ENCODE assay signal across 24 cellular contexts in genomic region chr14:99878563-99878962, GRCh38.
"Had no signal": no experiment of that assay in that cellular context is flagged by ENCODE, and none has a peak within 500 bp of the region (broad histone marks: within the 10 kb centered on the region; RNA-seq: fewer than 3 reads in every experiment).

No MANE protein-coding gene starts in this region.

- H3K27ac ChIP-seq: lower lobe of right lung had no signal

- H3K4me3 Mint-ChIP-seq: activated CD4-positive, alpha-beta memory T cell treated with anti-CD3 and anti-CD28 coated beads, Interleukin-2, amount 10 ng/mL, durations not matched to agents 7 days and 5 days; activated CD4-positive, alpha-beta T cell treated with anti-CD3 and anti-CD28 coated beads, Interleukin-2, amount 10 ng/mL, durations not matched to agents 7 days and 5 days; activated CD8-positive, alpha-beta memory T cell treated with anti-CD3 and anti-CD28 coated beads, Interleukin-2, amount 10 ng/mL, durations not matched to agents 7 days and 5 days; activated naive CD4-positive, alpha-beta T cell treated with anti-CD3 and anti-CD28 coated beads, Interleukin-2, amount 50 U/mL, for 24 hours; central memory CD8-positive, alpha-beta T cell; dendritic cell treated with granulocyte-macrophage colony-stimulating factor and Interleukin-4, amounts not matched to agents 40 ng/mL and 50 ng/mL, for 4 days; endodermal cell; natural killer cell; stimulated activated naive B cell treated with anti-CD40 and anti-IgM and Interleukin-4, amounts not matched to agents 10 μg/mL and 1 μg/mL and 100 μg/mL, for 72 hours; T-helper 17 cell had no signal

- DNase-seq: activated CD4-positive, alpha-beta memory T cell treated with anti-CD3 and anti-CD28 coated beads, Interleukin-2, amount 10 ng/mL, durations not matched to agents 7 days and 5 days; activated CD4-positive, alpha-beta T cell treated with anti-CD3 and anti-CD28 coated beads, Interleukin-2, amount 10 ng/mL, durations not matched to agents 7 days and 5 days; activated CD8-positive, alpha-beta memory T cell treated with anti-CD3 and anti-CD28 coated beads, Interleukin-2, amount 10 ng/mL, durations not matched to agents 7 days and 5 days; activated T-cell treated with anti-CD3 and anti-CD28 coated beads, Interleukin-2, amount 50 U/mL, for 48 hours; endodermal cell; heart left ventricle; lower lobe of right lung; mesendoderm; natural killer cell; small intestine; stimulated activated CD4-positive, alpha-beta T cell treated with anti-CD3 and anti-CD28 coated beads, Interleukin-2, amount 100 ng/mL, for 24 hours; stimulated activated naive B cell treated with anti-CD40 and anti-IgM and Interleukin-4, amounts not matched to agents 10 μg/mL and 1 μg/mL and 100 μg/mL, for 72 hours; stomach; T-helper 17 cell; T1000; WERI-Rb-1 had no signal

- H3K27ac Mint-ChIP-seq: activated CD4-positive, alpha-beta memory T cell treated with anti-CD3 and anti-CD28 coated beads, Interleukin-2, amount 10 ng/mL, durations not matched to agents 7 days and 5 days; activated CD4-positive, alpha-beta T cell treated with anti-CD3 and anti-CD28 coated beads, Interleukin-2, amount 10 ng/mL, durations not matched to agents 7 days and 5 days; activated CD8-positive, alpha-beta memory T cell treated with anti-CD3 and anti-CD28 coated beads, Interleukin-2, amount 10 ng/mL, durations not matched to agents 7 days and 5 days; activated naive CD4-positive, alpha-beta T cell treated with anti-CD3 and anti-CD28 coated beads, Interleukin-2, amount 50 U/mL, for 24 hours; activated T-helper 2 cell treated with anti-CD3 and anti-CD28 coated beads, Interferon-gamma antibody, Interleukin-2, Interleukin-4, amounts not matched to agents 10 μg/mL and 5 μg/mL and 100 μg/mL, durations not matched to agents 14 hours and 24 hours and 36 hours; dendritic cell treated with granulocyte-macrophage colony-stimulating factor and Interleukin-4, amounts not matched to agents 40 ng/mL and 50 ng/mL, for 4 days; endodermal cell; natural killer cell; progenitor cell of endocrine pancreas; stimulated activated naive B cell treated with anti-CD40 and anti-IgM and Interleukin-4, amounts not matched to agents 10 μg/mL and 1 μg/mL and 100 μg/mL, for 72 hours; T-helper 17 cell had no signal

- H3K4me1 ChIP-seq: lower lobe of right lung had no signal

- H3K9me3 ChIP-seq: heart left ventricle, lower lobe of right lung, stomach, tibial nerve had no signal

- ATAC-seq: activated CD4-positive, CD25-positive, alpha-beta regulatory T cell treated with anti-CD3 and anti-CD28 coated beads, Interleukin-2, amount 50 U/mL, for 24 hours; activated CD8-positive, alpha-beta memory T cell treated with anti-CD3 and anti-CD28 coated beads, Interleukin-2, amount 10 ng/mL, durations not matched to agents 7 days and 5 days; esophagus mucosa; lower lobe of right lung; natural killer cell; stimulated activated naive B cell treated with anti-CD40 and anti-IgM and Interleukin-4, amounts not matched to agents 10 μg/mL and 1 μg/mL and 100 μg/mL, for 72 hours; T-helper 17 cell had no signal

- H3K36me3 Mint-ChIP-seq: activated CD8-positive, alpha-beta memory T cell treated with anti-CD3 and anti-CD28 coated beads, Interleukin-2, amount 10 ng/mL, durations not matched to agents 7 days and 5 days; natural killer cell; stimulated activated naive B cell treated with anti-CD40 and anti-IgM and Interleukin-4, amounts not matched to agents 10 μg/mL and 1 μg/mL and 100 μg/mL, for 72 hours had no signal

- H3K4me1 Mint-ChIP-seq: activated CD4-positive, alpha-beta memory T cell treated with anti-CD3 and anti-CD28 coated beads, Interleukin-2, amount 10 ng/mL, durations not matched to agents 7 days and 5 days; activated CD4-positive, alpha-beta T cell treated with anti-CD3 and anti-CD28 coated beads, Interleukin-2, amount 10 ng/mL, durations not matched to agents 7 days and 5 days; activated CD8-positive, alpha-beta memory T cell treated with anti-CD3 and anti-CD28 coated beads, Interleukin-2, amount 10 ng/mL, durations not matched to agents 7 days and 5 days; activated naive CD4-positive, alpha-beta T cell treated with anti-CD3 and anti-CD28 coated beads, Interleukin-2, amount 50 U/mL, for 24 hours; central memory CD8-positive, alpha-beta T cell; natural killer cell; T-helper 17 cell had no signal

- H3K27me3 ChIP-seq: heart left ventricle, stomach, tibial nerve had no signal

- H3K4me3 ChIP-seq: heart left ventricle, lower lobe of right lung, stomach, tibial nerve had no signal

- H3K36me3 ChIP-seq: stomach had no signal

- H3K9me3 Mint-ChIP-seq: activated CD4-positive, alpha-beta memory T cell treated with anti-CD3 and anti-CD28 coated beads, Interleukin-2, amount 10 ng/mL, durations not matched to agents 7 days and 5 days; activated CD4-positive, alpha-beta T cell treated with anti-CD3 and anti-CD28 coated beads, Interleukin-2, amount 10 ng/mL, durations not matched to agents 7 days and 5 days; activated naive CD4-positive, alpha-beta T cell treated with anti-CD3 and anti-CD28 coated beads, Interleukin-2, amount 50 U/mL, for 24 hours; activated T-helper 2 cell treated with anti-CD3 and anti-CD28 coated beads, Interferon-gamma antibody, Interleukin-2, Interleukin-4, amounts not matched to agents 10 μg/mL and 5 μg/mL and 100 μg/mL, durations not matched to agents 14 hours and 24 hours and 36 hours; central memory CD8-positive, alpha-beta T cell; dendritic cell treated with granulocyte-macrophage colony-stimulating factor and Interleukin-4, amounts not matched to agents 40 ng/mL and 50 ng/mL, for 4 days; endodermal cell; natural killer cell had no signal
